Comparison of ENCODE assay signal across 18 cellular contexts in genomic region chr2:205752421-205752820, GRCh38.
"Had no signal": no experiment of that assay in that cellular context is flagged by ENCODE, and none has a peak within 500 bp of the region (broad histone marks: within the 10 kb centered on the region; RNA-seq: fewer than 3 reads in every experiment).

No MANE protein-coding gene starts in this region.

- H3K36me3 Mint-ChIP-seq: naive thymus-derived CD4-positive, alpha-beta T cell had no signal

- H3K9ac ChIP-seq: SK-N-SH had no signal

- DNase-seq: activated CD4-positive, alpha-beta memory T cell treated with anti-CD3 and anti-CD28 coated beads, Interleukin-2, amount 10 ng/mL, durations not matched to agents 7 days and 5 days; activated naive CD4-positive, alpha-beta T cell; activated naive CD8-positive, alpha-beta T cell treated with anti-CD3 and anti-CD28 coated beads, Interleukin-2, amount 50 U/mL, for 24 hours; effector CD4-positive, alpha-beta T cell; kidney; left ventricle myocardium inferior; naive thymus-derived CD4-positive, alpha-beta T cell; right lobe of liver; SK-N-SH; stimulated activated CD4-positive, alpha-beta T cell treated with anti-CD3 and anti-CD28 coated beads, Interleukin-4, amount 100 ng/mL, for 24 hours; T-helper 1 cell had no signal

- H3K36me3 ChIP-seq: left ventricle myocardium inferior, prostate gland, right lobe of liver, thoracic aorta had no signal

- H3K4me1 ChIP-seq: right lobe of liver had no signal

- H3K4me3 Mint-ChIP-seq: activated CD4-positive, alpha-beta memory T cell treated with anti-CD3 and anti-CD28 coated beads, Interleukin-2, amount 10 ng/mL, durations not matched to agents 7 days and 5 days; activated naive CD8-positive, alpha-beta T cell treated with anti-CD3 and anti-CD28 coated beads, Interleukin-2, amount 50 U/mL, for 24 hours; naive thymus-derived CD4-positive, alpha-beta T cell; stimulated activated naive CD8-positive, alpha-beta T cell treated with anti-CD3 and anti-CD28 coated beads, Interleukin-15, Interleukin-2, amounts not matched to agents 100 ng/mL and 50 ng/mL, for 24 hours had no signal

- H3K27ac ChIP-seq: cardiac muscle cell, hepatocyte, left ventricle myocardium inferior, prostate gland, right lobe of liver, VCaP had no signal

- ATAC-seq: activated naive CD8-positive, alpha-beta T cell treated with anti-CD3 and anti-CD28 coated beads, Interleukin-2, amount 50 U/mL, for 24 hours; naive thymus-derived CD4-positive, alpha-beta T cell; right lobe of liver had no signal

- H3K27ac Mint-ChIP-seq: activated CD4-positive, alpha-beta memory T cell treated with anti-CD3 and anti-CD28 coated beads, Interleukin-2, amount 10 ng/mL, durations not matched to agents 7 days and 5 days; activated naive CD8-positive, alpha-beta T cell treated with anti-CD3 and anti-CD28 coated beads, Interleukin-2, amount 50 U/mL, for 24 hours; naive thymus-derived CD4-positive, alpha-beta T cell; stimulated activated naive CD8-positive, alpha-beta T cell treated with anti-CD3 and anti-CD28 coated beads, Interleukin-15, Interleukin-2, amounts not matched to agents 100 ng/mL and 50 ng/mL, for 24 hours had no signal

- H3K79me2 ChIP-seq: hepatocyte had no signal

- H3K4me3 ChIP-seq: ascending aorta, cardiac muscle cell, hepatocyte, left ventricle myocardium inferior, prostate gland, right lobe of liver, thoracic aorta had no signal

- H3K4me1 Mint-ChIP-seq: activated CD4-positive, alpha-beta memory T cell treated with anti-CD3 and anti-CD28 coated beads, Interleukin-2, amount 10 ng/mL, durations not matched to agents 7 days and 5 days; activated naive CD8-positive, alpha-beta T cell treated with anti-CD3 and anti-CD28 coated beads, Interleukin-2, amount 50 U/mL, for 24 hours had no signal

- H3K27me3 ChIP-seq: ascending aorta, cardiac muscle cell, hepatocyte, right lobe of liver had no signal

- H3K9me3 Mint-ChIP-seq: activated CD4-positive, alpha-beta memory T cell treated with anti-CD3 and anti-CD28 coated beads, Interleukin-2, amount 10 ng/mL, durations not matched to agents 7 days and 5 days; activated naive CD8-positive, alpha-beta T cell treated with anti-CD3 and anti-CD28 coated beads, Interleukin-2, amount 50 U/mL, for 24 hours; naive thymus-derived CD4-positive, alpha-beta T cell; stimulated activated naive CD8-positive, alpha-beta T cell treated with anti-CD3 and anti-CD28 coated beads, Interleukin-15, Interleukin-2, amounts not matched to agents 100 ng/mL and 50 ng/mL, for 24 hours had no signal

- H3K9me3 ChIP-seq: ascending aorta, left ventricle myocardium inferior, prostate gland, right lobe of liver, SK-N-SH, thoracic aorta had no signal

- H3K4me2 ChIP-seq: hepatocyte, SK-N-SH had no signal

- H2AFZ ChIP-seq: hepatocyte had no signal
